ENCODE assay signal across 8 cellular contexts in genomic region chr11:107799245-107799859, GRCh38. TPM values are rescaled to one million over a fixed set of nuclear protein-coding genes. Genes with fewer than 3 reads are reported as not detected.
DNase-seq lines count a peak whose midpoint lies in the region; ATAC-seq and TF ChIP-seq lines count a peak whose summit lies in the region.

No MANE protein-coding gene starts in this region.

- ATAC-seq in GM21786 (IDR thresholded peaks at IDR 0.05; ENCODE audit: unreplicated experiment) (peak; percentile 87), right cardiac atrium (peak; percentile 64 to 70), gastrocnemius medialis (peak; percentile 65 to 80), HG02884 (IDR thresholded peaks at IDR 0.05; ENCODE audit: unreplicated experiment) (no peak)

- H3K27ac ChIP-seq in right cardiac atrium (ENCODE audit: low read length) (no peak overlapping the region), gastrocnemius medialis (no peak overlapping the region)

- in situ Hi-C loops in gastrocnemius medialis (cut with MboI; ENCODE audit: low sequenced_read_pairs in 4 of 4): no loop called here

- intact Hi-C loops in right cardiac atrium (cut with DNase I): no loop called here
- intact Hi-C loops in gastrocnemius medialis (cut with DNase I; ENCODE audit: low total_unique reads): no loop called here

- H3K27me3 ChIP-seq in right cardiac atrium (ENCODE audit: control insufficient read depth, insufficient read depth): no peaks in the 10 kb centered on the region
- no peaks in the 10 kb centered on the region for H3K27me3 ChIP-seq in gastrocnemius medialis

- H3K4me3 ChIP-seq in right cardiac atrium (ENCODE audit: low read length): no peak overlapping the region
- H3K4me3 ChIP-seq in gastrocnemius medialis: no peak overlapping the region

- DNase-seq in GM04504 (ENCODE audit: low read depth) (peak; percentile 51), LoVo (ENCODE audit: low spot score) (peak; percentile 68), SW480 (ENCODE audit: low spot score) (peak; percentile 55), amniotic epithelial cell (ENCODE audit: low read depth) (peak; percentile 60), right cardiac atrium (peak; percentile 72 to 90 (median 80)), gastrocnemius medialis (peak; percentile 6 to 54)

- TF ChIP-seq CTCF in gastrocnemius medialis (IDR thresholded peaks at IDR 0.05 in 4 of 5, conservative IDR thresholded peaks at IDR 0.05 in 1 of 5): peak; percentile 77 to 95 (median 79)

- H3K9me3 ChIP-seq in right cardiac atrium (ENCODE audit: control insufficient read depth, low read length): no peaks in the 10 kb centered on the region
- no peaks in the 10 kb centered on the region for H3K9me3 ChIP-seq in gastrocnemius medialis

- no peaks in the 10 kb centered on the region for H3K36me3 ChIP-seq in gastrocnemius medialis

- no peaks in the 10 kb centered on the region for H3K4me1 ChIP-seq in right cardiac atrium (ENCODE audit: control insufficient read depth, insufficient read depth, low read length)
- no peaks in the 10 kb centered on the region for H3K4me1 ChIP-seq in gastrocnemius medialis

- 70% methylated on average over 12 of the region's 12 CpGs for whole genome bisulfite sequencing in right cardiac atrium

- TF ChIP-seq POLR2A in gastrocnemius medialis (IDR thresholded peaks at IDR 0.05): no peak

RNA-seq across cellular contexts. Expression of gene SLC35F2, which starts 59.2 kb away (rescaled TPM):
- total RNA-seq in right cardiac atrium (1 to 10 TPM; 2.2 to 3.5 (median 2.6) TPM), gastrocnemius medialis (1 to 10 TPM; 1.3 to 5.4 (median 1.7) TPM)
- 1.4 TPM for polyA plus RNA-seq in right cardiac atrium

Comparison
In these comparisons a context has a peak if more than half of its experiments do, and no peak if none do; other contexts are left out.
1. DNase-seq: peak in every context shown above with its lines; median percentile 80 in right cardiac atrium; 68 in LoVo; 60 in amniotic epithelial cell; 55 in SW480; 51 in GM04504; 30 in gastrocnemius medialis.